Comparison of ENCODE assay signal across 20 cellular contexts in genomic region chr2:125444106-125444505, GRCh38.
DNase-seq lines count a peak whose midpoint lies in the region; ATAC-seq, FAIRE-seq and TF ChIP-seq lines count a peak whose summit lies in the region.
"Had no signal": no experiment of that assay in that cellular context is flagged by ENCODE, and none has a peak within 500 bp of the region (broad histone marks: within the 10 kb centered on the region; RNA-seq: fewer than 3 reads in every experiment).

No MANE protein-coding gene starts in this region.

- DNase-seq in Karpas-422 (peak; percentile 52), NAMALWA (ENCODE audit: low spot score) (peak; percentile 41), K562 (ENCODE audit: extremely low read depth in 1 of 4, low spot score in 3 of 4) (no peak), ACHN (no peak), upper lobe of right lung (no peak)
- DNase-seq: 8988T; AML-193; Caco-2; Calu3; CD4-positive, alpha-beta T cell; CD8-positive, alpha-beta T cell; DMS79 treated with DMSO at 0.1 percent for 48 hours; GF-D8 had no signal

- intact Hi-C loops in K562 (cut with micrococcal nuclease), result no loop called here
- intact Hi-C loops in upper lobe of right lung (cut with DNase I), result no loop called here

- no TSS peak for BruUV-seq in K562 (replicated peaks; lab: Mats Ljungman, UMichigan)

- WGBS in K562 (ENCODE audit: insufficient coverage, low coverage, missing lambda C conversion rate), result 0% methylated on average over 5 of the region's 5 CpGs

- no peak for TF ChIP-seq RAD21 in K562 (CRISPR knock-in tag; conservative IDR thresholded peaks at IDR 0.05 in 1 of 2, IDR thresholded peaks at IDR 0.05 in 1 of 2)

- no peak for ATAC-seq in K562
- no peak for ATAC-seq in upper lobe of right lung
- ATAC-seq: CD8-positive, alpha-beta T cell had no signal

- H2AFZ ChIP-seq in Karpas-422 (ENCODE audit: low read length), result no peak overlapping the region
- H2AFZ ChIP-seq in K562 (ENCODE audit: low read depth, low read length), result no peak overlapping the region

- H3K79me2 ChIP-seq in Karpas-422 (ENCODE audit: low read length), result no peaks in the 10 kb centered on the region
- no peaks in the 10 kb centered on the region for H3K79me2 ChIP-seq in K562 (ENCODE audit: control insufficient read depth, insufficient read depth, low read length)

- H3K9ac ChIP-seq in Karpas-422 (ENCODE audit: low read length) (no peak overlapping the region), K562 (ENCODE audit: insufficient read depth in 1 of 2, low read depth in 2 of 2, low read length in 2 of 2) (no peak overlapping the region)
- H3K9ac ChIP-seq: BLaER1 treated with 17β-estradiol and CSF1 and Interleukin-3, amounts not matched to agents 10 nM and 100 nM had no signal

- no peaks in the 10 kb centered on the region for H4K20me1 ChIP-seq in Karpas-422 (ENCODE audit: insufficient read depth, low read depth, low read length)
- no peaks in the 10 kb centered on the region for H4K20me1 ChIP-seq in K562 (replicated peaks; ENCODE audit: control insufficient read depth, insufficient read depth, low read length)
- H4K20me1 ChIP-seq: BLaER1 treated with 17β-estradiol and CSF1 and Interleukin-3, amounts not matched to agents 10 nM and 100 nM had no signal

- H3K36me3 ChIP-seq in Karpas-422 (ENCODE audit: insufficient read depth, low read length) (no peaks in the 10 kb centered on the region), K562 (ENCODE audit: control insufficient read depth, insufficient read depth, low read length) (no peaks in the 10 kb centered on the region), upper lobe of right lung (no peaks in the 10 kb centered on the region)
- H3K36me3 ChIP-seq: BLaER1 treated with 17β-estradiol and CSF1 and Interleukin-3, amounts not matched to agents 10 nM and 100 nM had no signal

- H3K4me3 ChIP-seq in Karpas-422 (ENCODE audit: low read length) (no peak overlapping the region), K562 (no peak overlapping the region), upper lobe of right lung (no peak overlapping the region)
- H3K4me3 ChIP-seq: BLaER1 treated with 17β-estradiol and CSF1 and Interleukin-3, amounts not matched to agents 10 nM and 100 nM had no signal

- 0 out of 2 replicates have a peak, but pooled peaks cover 2% of the 10 kb centered on the region for H3K27me3 ChIP-seq in Karpas-422 (ENCODE audit: low read length)
- H3K27me3 ChIP-seq in K562 (ENCODE audit: control insufficient read depth in 2 of 2, insufficient read depth in 2 of 2, low read length in 2 of 2), result no peaks in the 10 kb centered on the region
- H3K27me3 ChIP-seq in upper lobe of right lung, result no peaks in the 10 kb centered on the region
- H3K27me3 ChIP-seq: BLaER1 treated with 17β-estradiol and CSF1 and Interleukin-3, amounts not matched to agents 10 nM and 100 nM had no signal

- no peak for TF ChIP-seq POLR2A in K562 (conservative IDR thresholded peaks at IDR 0.05)

- H3K27ac ChIP-seq in Karpas-422 (ENCODE audit: low read length) (no peak overlapping the region), K562 (ENCODE audit: extremely low read depth, low read depth, low read length) (no peak overlapping the region), upper lobe of right lung (no peak overlapping the region)
- H3K27ac ChIP-seq: BLaER1 treated with 17β-estradiol and CSF1 and Interleukin-3, amounts not matched to agents 10 nM and 100 nM; C4-2B had no signal

- H3K4me2 ChIP-seq in Karpas-422 (ENCODE audit: low read depth, low read length, poor library complexity, severe bottlenecking) (no peak overlapping the region), K562 (ENCODE audit: insufficient read depth, low read length) (no peak overlapping the region)
- H3K4me2 ChIP-seq: BLaER1 treated with 17β-estradiol and CSF1 and Interleukin-3, amounts not matched to agents 10 nM and 100 nM had no signal

- POLR2A ChIA-PET in K562 (lab: Yijun Ruan, JAX), result no interaction called here

- TF ChIP-seq EP300 in K562 (IDR thresholded peaks at IDR 0.05; ENCODE audit: low read length), result no peak

- H3K9me3 ChIP-seq in Karpas-422 (ENCODE audit: low read length), result no peaks in the 10 kb centered on the region
- no peaks in the 10 kb centered on the region for H3K9me3 ChIP-seq in K562 (replicated peaks; ENCODE audit: control insufficient read depth, insufficient read depth, low read depth, low read length)
- no peaks in the 10 kb centered on the region for H3K9me3 ChIP-seq in upper lobe of right lung
- H3K9me3 ChIP-seq: BLaER1 treated with 17β-estradiol and CSF1 and Interleukin-3, amounts not matched to agents 10 nM and 100 nM; Caco-2 had no signal

- TF ChIP-seq CTCF in K562 (IDR thresholded peaks at IDR 0.05 in 2 of 3, conservative IDR thresholded peaks at IDR 0.05 in 1 of 3; ENCODE audit: insufficient read depth in 2 of 3, low read depth in 1 of 3, low read length in 3 of 3) (no peak), upper lobe of right lung (IDR thresholded peaks at IDR 0.05) (no peak)

- no peaks in the 10 kb centered on the region for H3K9me1 ChIP-seq in K562 (ENCODE audit: control insufficient read depth, insufficient read depth, low read length)

- H3K4me1 ChIP-seq in Karpas-422 (ENCODE audit: low read length), result no peaks in the 10 kb centered on the region
- H3K4me1 ChIP-seq in K562 (replicated peaks in 1 of 2; ENCODE audit: control insufficient read depth in 2 of 2, insufficient read depth in 2 of 2, low read length in 2 of 2), result no peaks in the 10 kb centered on the region
- no peaks in the 10 kb centered on the region for H3K4me1 ChIP-seq in upper lobe of right lung
- H3K4me1 ChIP-seq: BLaER1 treated with 17β-estradiol and CSF1 and Interleukin-3, amounts not matched to agents 10 nM and 100 nM; Caco-2 had no signal

- CTCF ChIA-PET in K562 (lab: Yijun Ruan, JAX; ENCODE audit: low intra/inter-chr PET ratio), result no interaction called here

- in situ Hi-C loops in K562 (cut with MboI), result no loop called here
- in situ Hi-C loops in ACHN (cut with HindIII; ENCODE audit: low pct_ligation_motif_present, low pct_unique_long_range_greater_than_20kb, low sequenced_read_pairs), result no loop called here

- no peaks in the 10 kb centered on the region for H3K9me2 ChIP-seq in Karpas-422 (replicated peaks; ENCODE audit: insufficient read depth, low read length)

- no peak for FAIRE-seq in K562 (lab: Jason Lieb, UNC)
- FAIRE-seq: A204.1, D721Med, G401.6, GM12891, GM19239 had no signal

TF ChIP-seq in K562, 482 proteins besides CTCF, POLR2A, EP300 and RAD21:
- TF ChIP-seq TFE3 (CRISPR knock-in tag; IDR thresholded peaks at IDR 0.05) (peak; percentile 52), PRMT5 (CRISPR knock-in tag; IDR thresholded peaks at IDR 0.05) (no peak)

Comparison
In these comparisons a context has a peak if more than half of its experiments do, and no peak if none do; other contexts are left out.
1. DNase-seq: peak in Karpas-422 (single experiment) and NAMALWA (single experiment); none in K562 (0 of 4), ACHN (single experiment) and upper lobe of right lung (single experiment).